In the genomic region with DNA sequence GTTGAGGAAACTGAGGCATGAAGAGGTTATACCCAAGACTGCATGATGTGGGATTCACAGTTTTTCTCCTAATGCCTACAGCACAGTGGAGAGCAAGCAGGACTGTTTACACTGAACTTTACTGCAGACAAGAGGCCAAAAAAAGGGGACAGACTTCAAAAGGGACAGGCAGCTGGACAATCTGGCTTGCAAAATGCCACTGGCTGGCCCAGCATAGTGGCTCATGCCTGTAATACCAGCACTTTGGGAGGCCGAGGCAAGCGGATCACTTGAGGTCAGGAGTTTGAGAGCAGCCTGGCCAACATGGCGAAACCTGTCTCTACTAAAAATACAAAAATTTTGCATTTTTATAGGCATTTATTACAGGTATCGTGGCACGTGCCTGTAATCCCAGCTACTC, we compare ENCODE assay signal across 28 cellular contexts. TPM values are rescaled to one million over a fixed set of nuclear protein-coding genes. Genes with fewer than 3 reads are reported as not detected.
"Had no signal": no experiment of that assay in that cellular context is flagged by ENCODE, and none has a peak within 500 bp of the region (broad histone marks: within the 10 kb centered on the region; RNA-seq: fewer than 3 reads in every experiment).

No MANE protein-coding gene starts in this region.

- H3K36me3 Mint-ChIP-seq: immature natural killer cell; stimulated activated effector memory CD8-positive, alpha-beta T cell treated with anti-CD3 and anti-CD28 coated beads, Interleukin-12 subunit alpha, Interleukin-12 subunit beta, amount 100 ng/mL, for 72 hours; type B pancreatic cell had no signal

- H3K36me3 ChIP-seq: left lung, lower lobe of right lung, pancreas, prostate gland, sigmoid colon, spleen, suprapubic skin, thoracic aorta, tibial artery, uterus had no signal

- H3K4me3 ChIP-seq: left lung, lower lobe of right lung, pancreas, prostate gland, sigmoid colon, spleen, suprapubic skin, thoracic aorta, tibial artery, uterus had no signal

- H3K4me1 ChIP-seq: pancreas, prostate gland had no signal

- DNase-seq: hypothalamus; immature natural killer cell; kidney; left colon; left lung; lower lobe of right lung; mammary epithelial cell; mesenchymal stem cell; naive thymus-derived CD8-positive, alpha-beta T cell; nucleus accumbens; pancreas; retina; right cardiac atrium; sigmoid colon; small intestine; spleen; stimulated activated CD4-positive, alpha-beta T cell treated with anti-CD3 and anti-CD28 coated beads, Interleukin-4, amount 100 ng/mL, for 24 hours; stimulated activated naive CD4-positive, alpha-beta T cell; tibial artery; uterus had no signal

- H3K9me3 ChIP-seq: left lung, lower lobe of right lung, pancreas, prostate gland, sigmoid colon, spleen, suprapubic skin, thoracic aorta, tibial artery, uterus had no signal

- ATAC-seq: left colon; left lung; lower lobe of right lung; naive thymus-derived CD8-positive, alpha-beta T cell; pancreas; right cardiac atrium; stimulated activated effector memory CD8-positive, alpha-beta T cell treated with anti-CD3 and anti-CD28 coated beads, Interleukin-12 subunit alpha, Interleukin-12 subunit beta, amount 100 ng/mL, for 72 hours had no signal

- H3K4me3 Mint-ChIP-seq: stimulated activated naive CD8-positive, alpha-beta T cell treated with anti-CD3 and anti-CD28 coated beads, Interleukin-15, Interleukin-2, amounts not matched to agents 100 ng/mL and 50 ng/mL, for 24 hours had no signal

- H3K27ac ChIP-seq: left lung, lower lobe of right lung, pancreas, prostate gland, sigmoid colon, spleen, suprapubic skin, thoracic aorta, tibial artery, uterus had no signal

- H3K27ac Mint-ChIP-seq: immature natural killer cell; nephron; stimulated activated effector memory CD8-positive, alpha-beta T cell treated with anti-CD3 and anti-CD28 coated beads, Interleukin-12 subunit alpha, Interleukin-12 subunit beta, amount 100 ng/mL, for 72 hours; stimulated activated naive CD8-positive, alpha-beta T cell treated with anti-CD3 and anti-CD28 coated beads, Interleukin-15, Interleukin-2, amounts not matched to agents 100 ng/mL and 50 ng/mL, for 24 hours; type B pancreatic cell had no signal

- H3K9me3 Mint-ChIP-seq: immature natural killer cell; naive thymus-derived CD8-positive, alpha-beta T cell; stimulated activated effector memory CD8-positive, alpha-beta T cell treated with anti-CD3 and anti-CD28 coated beads, Interleukin-12 subunit alpha, Interleukin-12 subunit beta, amount 100 ng/mL, for 72 hours; stimulated activated naive CD8-positive, alpha-beta T cell treated with anti-CD3 and anti-CD28 coated beads, Interleukin-15, Interleukin-2, amounts not matched to agents 100 ng/mL and 50 ng/mL, for 24 hours; type B pancreatic cell had no signal

- FAIRE-seq: islet of Langerhans, kidney, pancreas, small intestine had no signal

RNA-seq across cellular contexts. Expression of gene MGAT5B, which starts 2.0 kb away (rescaled TPM):
- polyA plus RNA-seq: immature natural killer cell; naive thymus-derived CD8-positive, alpha-beta T cell had no signal
